13 cellular contexts compared by ENCODE assay signal in the genomic region with DNA sequence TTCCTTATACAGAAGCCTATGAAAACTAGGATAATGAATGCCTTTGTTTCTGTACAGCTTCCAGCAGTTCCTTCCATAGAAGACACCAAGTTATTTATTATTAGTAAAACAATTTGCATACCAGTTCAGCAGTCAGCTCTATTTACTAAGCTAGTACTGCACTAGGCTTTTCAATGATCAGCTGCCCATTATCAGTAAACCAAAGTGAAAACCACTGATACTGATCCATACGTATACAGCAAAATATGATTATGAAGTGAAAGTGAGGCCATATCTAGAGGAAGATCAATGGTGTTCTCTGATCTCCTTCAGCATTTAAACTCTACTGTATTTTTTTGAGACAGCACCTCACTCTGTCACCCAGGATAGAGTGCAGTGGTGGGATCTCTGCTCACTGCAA. TPM values are rescaled to one million over a fixed set of nuclear protein-coding genes. Genes with fewer than 3 reads are reported as not detected.
DNase-seq lines count a peak whose midpoint lies in the region; ATAC-seq and TF ChIP-seq lines count a peak whose summit lies in the region.
"Had no signal": no experiment of that assay in that cellular context is flagged by ENCODE, and none has a peak within 500 bp of the region (broad histone marks: within the 10 kb centered on the region; RNA-seq: fewer than 3 reads in every experiment).

No MANE protein-coding gene starts in this region.

- H3K27me3 Mint-ChIP-seq in WTC11 (ENCODE audit: low read depth), result no peaks in the 10 kb centered on the region

- 64 to 71% methylated on average over 1 of the region's 1 CpG for WGBS in esophagus, 2 donors

- peaks cover 56% of the 10 kb centered on the region for H3K36me3 Mint-ChIP-seq in WTC11

- TF ChIP-seq CTCF in HFF-Myc (IDR thresholded peaks at IDR 0.05; ENCODE audit: low read depth, low read length, missing control alignments) (no peak), WTC11 (IDR thresholded peaks at IDR 0.05) (no peak), gastrocnemius medialis (IDR thresholded peaks at IDR 0.05 in 4 of 5, conservative IDR thresholded peaks at IDR 0.05 in 1 of 5) (no peak), BE2C (IDR thresholded peaks at IDR 0.05; ENCODE audit: low read depth, low read length) (no peak)

- no peaks in the 10 kb centered on the region for H3K27me3 ChIP-seq in esophagus (ENCODE audit: control insufficient read depth in 1 of 2, insufficient read depth in 2 of 2, low read length in 2 of 2)
- H3K27me3 ChIP-seq in gastrocnemius medialis, result no peaks in the 10 kb centered on the region
- H3K27me3 ChIP-seq in BE2C, result no peaks in the 10 kb centered on the region

- in situ Hi-C loops in gastrocnemius medialis (cut with MboI; ENCODE audit: low sequenced_read_pairs in 4 of 4), result no loop called here

- CTCF ChIA-PET in WTC11 (lab: Charles Lee), result no interaction called here

- no peaks in the 10 kb centered on the region for H3K9me3 Mint-ChIP-seq in WTC11

- POLR2A ChIA-PET in WTC11 (lab: Charles Lee), result no interaction called here

- H3K4me3 ChIP-seq in HFF-Myc (replicated peaks; ENCODE audit: low read depth, low read length) (peak overlapping the region; percentile 89), esophagus (ENCODE audit: low read depth in 1 of 2, low read length in 2 of 2) (peak overlapping the region; percentile 24 to 80), gastrocnemius medialis (peak overlapping the region in 3 of 4 donors; percentile 66 to 100 (median 81)), BE2C (ENCODE audit: low read depth, low read length) (no peak overlapping the region)

- TF ChIP-seq POLR2A in gastrocnemius medialis (IDR thresholded peaks at IDR 0.05), result no peak

- H3K4me1 ChIP-seq in esophagus (ENCODE audit: control insufficient read depth in 2 of 2, insufficient read depth in 2 of 2, low read length in 1 of 2) (peaks cover 3 to 5% of the 10 kb centered on the region in 2 donors), gastrocnemius medialis (peaks cover 69 to 82% of the 10 kb centered on the region in 2 donors), BE2C (peaks cover 3% of the 10 kb centered on the region; the same call in 1 of the 2 replicates)

- peaks cover 4 to 20% of the 10 kb centered on the region in 2 donors for H3K36me3 ChIP-seq in esophagus (ENCODE audit: control insufficient read depth in 2 of 2, insufficient read depth in 2 of 2, low read length in 1 of 2)
- H3K36me3 ChIP-seq in gastrocnemius medialis, result peaks cover 8 to 61% of the 10 kb centered on the region in 2 donors
- H3K36me3 ChIP-seq in BE2C, result peaks cover 63% of the 10 kb centered on the region

- H3K4me1 Mint-ChIP-seq in WTC11, result peaks cover 56% of the 10 kb centered on the region

- no peaks in the 10 kb centered on the region for H3K9me3 ChIP-seq in esophagus (ENCODE audit: control insufficient read depth in 2 of 2, insufficient read depth in 1 of 2, low read depth in 1 of 2, low read length in 1 of 2)
- no peaks in the 10 kb centered on the region for H3K9me3 ChIP-seq in gastrocnemius medialis
- H3K9me3 ChIP-seq in BE2C, result no peaks in the 10 kb centered on the region

- ATAC-seq in WTC11, result no peak
- no peak for ATAC-seq in gastrocnemius medialis
- no peak for ATAC-seq in GM18498 (IDR thresholded peaks at IDR 0.05; ENCODE audit: unreplicated experiment)

- H3K27ac ChIP-seq in esophagus (ENCODE audit: low read depth in 2 of 2, low read length in 1 of 2), result no peak overlapping the region
- peak overlapping the region; percentile 97 to 100 (median 99) for H3K27ac ChIP-seq in gastrocnemius medialis

- intact Hi-C loops in gastrocnemius medialis (cut with DNase I; ENCODE audit: low total_unique reads), result loop anchor here (10.0 kb wide), 1 partner anchor 1193 kb away; no protein-coding TSS in a partner anchor

- H3K27ac Mint-ChIP-seq in WTC11, result no peak overlapping the region

- no peak overlapping the region for H3K4me3 Mint-ChIP-seq in WTC11

- no peak for DNase-seq in HFF-Myc (ENCODE audit: extremely low read depth, low read depth)
- no peak for DNase-seq in WTC11 (ENCODE audit: low spot score)
- no peak for DNase-seq in gastrocnemius medialis
- no peak for DNase-seq in COLO668 (lab: John Stamatoyannopoulos, UW; ENCODE audit: unreplicated experiment)
- DNase-seq in BE2C, result no peak
- DNase-seq: amygdala; GDM1; midbrain; NCI-H1694 treated with DMSO at 0.1 percent for 48 hours; OCI-M1; stimulated activated CD4-positive, alpha-beta T cell treated with anti-CD3 and anti-CD28 coated beads, Interleukin-15, amount 100 ng/mL, for 24 hours had no signal

TF ChIP-seq in WTC11, 78 proteins besides CTCF, POLR2A, EP300 and RAD21:
- TF ChIP-seq, protein P1, sequence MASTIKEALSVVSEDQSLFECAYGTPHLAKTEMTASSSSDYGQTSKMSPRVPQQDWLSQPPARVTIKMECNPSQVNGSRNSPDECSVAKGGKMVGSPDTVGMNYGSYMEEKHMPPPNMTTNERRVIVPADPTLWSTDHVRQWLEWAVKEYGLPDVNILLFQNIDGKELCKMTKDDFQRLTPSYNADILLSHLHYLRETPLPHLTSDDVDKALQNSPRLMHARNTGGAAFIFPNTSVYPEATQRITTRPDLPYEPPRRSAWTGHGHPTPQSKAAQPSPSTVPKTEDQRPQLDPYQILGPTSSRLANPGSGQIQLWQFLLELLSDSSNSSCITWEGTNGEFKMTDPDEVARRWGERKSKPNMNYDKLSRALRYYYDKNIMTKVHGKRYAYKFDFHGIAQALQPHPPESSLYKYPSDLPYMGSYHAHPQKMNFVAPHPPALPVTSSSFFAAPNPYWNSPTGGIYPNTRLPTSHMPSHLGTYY (CRISPR knock-in tag; IDR thresholded peaks at IDR 0.05), result 0 out of 2 replicates have a peak, but pooled peaks have one; percentile 19
- TF ChIP-seq, protein P2, sequence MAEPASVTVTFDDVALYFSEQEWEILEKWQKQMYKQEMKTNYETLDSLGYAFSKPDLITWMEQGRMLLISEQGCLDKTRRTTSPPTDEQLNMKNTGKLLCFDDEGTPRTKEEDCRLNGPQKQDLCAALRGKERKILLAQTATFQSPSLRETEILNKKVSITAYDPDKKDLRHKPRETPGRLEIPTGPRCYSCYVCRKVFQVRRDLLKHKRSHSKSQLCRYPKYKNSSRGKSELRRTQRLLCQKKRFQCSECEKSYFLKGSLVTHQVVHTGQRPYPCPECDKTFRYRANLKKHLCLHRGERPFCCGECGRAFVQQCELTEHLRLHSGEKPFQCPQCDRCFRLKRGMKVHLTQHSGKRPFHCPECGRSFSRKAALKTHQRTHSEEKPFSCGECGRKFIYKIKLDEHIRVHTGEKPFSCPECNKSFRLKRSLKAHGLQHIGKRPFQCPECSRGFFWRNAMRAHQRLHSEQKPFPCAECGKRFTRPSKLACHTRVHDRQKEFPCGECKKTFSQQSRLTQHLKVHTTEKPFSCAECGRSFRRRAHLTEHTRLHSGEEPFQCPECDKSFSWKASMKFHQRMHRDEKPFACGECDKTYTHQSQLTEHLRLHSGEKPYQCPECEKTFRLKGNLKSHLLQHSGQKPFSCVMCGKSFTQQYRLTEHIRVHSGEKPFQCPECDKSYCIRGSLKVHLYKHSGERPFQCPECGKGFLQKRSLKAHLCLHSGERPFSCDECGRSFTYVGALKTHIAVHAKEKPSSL (CRISPR knock-in tag; conservative IDR thresholded peaks at IDR 0.05), result no peak
TF ChIP-seq in WTC11: peak in this region for 1.

RNA-seq across cellular contexts. Expression of a gene that starts 3.2 kb away (rescaled TPM):
- total RNA-seq in WTC11 (2021) (1,861 to 2,091 TPM (median 2,076 TPM) in 3 replicates), gastrocnemius medialis (1,000 to 10,000 TPM; 4,595 to 7,577 (median 5,951) TPM)
- polyA plus RNA-seq in esophagus, result 1,000 to 10,000 TPM; 5,857 to 6,692 TPM
- polyA plus RNA-seq in BE2C (2012; ENCODE audit: insufficient read depth, insufficient read length, low read depth), result 1,369 TPM

Comparison
In these comparisons a context has a peak if more than half of its experiments do, and no peak if none do; other contexts are left out.
1. H3K27ac ChIP-seq: peak in gastrocnemius medialis (4 of 4); none in esophagus (0 of 2).